ENCODE assay signal across 1 cellular context in the genomic region with DNA sequence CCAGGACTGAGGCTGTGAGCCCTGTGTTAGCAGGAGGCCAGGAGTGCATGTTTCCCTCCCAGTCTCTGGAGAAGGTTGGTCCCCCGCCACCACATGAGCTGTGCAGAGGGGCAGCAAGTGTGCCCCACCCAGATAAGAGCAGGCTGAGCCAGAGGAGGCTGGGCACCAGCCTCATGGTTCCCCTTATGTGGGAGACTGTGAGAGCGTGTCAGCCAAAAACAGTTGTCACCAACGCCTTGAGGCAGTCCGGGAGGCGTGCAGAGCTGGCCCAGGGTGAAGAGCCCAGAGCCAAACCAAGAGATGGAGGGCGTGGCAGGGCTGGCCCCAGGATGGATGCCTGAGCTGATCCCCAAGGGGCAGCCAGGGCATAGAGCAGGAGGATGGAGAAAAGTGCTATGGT.
TF ChIP-seq lines count a peak whose summit lies in the region.

No MANE protein-coding gene starts in this region.

TF ChIP-seq in HepG2, 621 proteins besides CTCF, POLR2A, EP300 and RAD21 (continued from another document):
- TF ChIP-seq, protein P1, sequence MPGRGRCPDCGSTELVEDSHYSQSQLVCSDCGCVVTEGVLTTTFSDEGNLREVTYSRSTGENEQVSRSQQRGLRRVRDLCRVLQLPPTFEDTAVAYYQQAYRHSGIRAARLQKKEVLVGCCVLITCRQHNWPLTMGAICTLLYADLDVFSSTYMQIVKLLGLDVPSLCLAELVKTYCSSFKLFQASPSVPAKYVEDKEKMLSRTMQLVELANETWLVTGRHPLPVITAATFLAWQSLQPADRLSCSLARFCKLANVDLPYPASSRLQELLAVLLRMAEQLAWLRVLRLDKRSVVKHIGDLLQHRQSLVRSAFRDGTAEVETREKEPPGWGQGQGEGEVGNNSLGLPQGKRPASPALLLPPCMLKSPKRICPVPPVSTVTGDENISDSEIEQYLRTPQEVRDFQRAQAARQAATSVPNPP (CRISPR knock-in tag; IDR thresholded peaks at IDR 0.05), result no peak
- TF ChIP-seq ZNF629 (CRISPR knock-in tag; conservative IDR thresholded peaks at IDR 0.05) (no peak), TCF12 (IDR thresholded peaks at IDR 0.05) (no peak), TCF12 (CRISPR knock-in tag; IDR thresholded peaks at IDR 0.05) (no peak), ZBTB38 (CRISPR knock-in tag; IDR thresholded peaks at IDR 0.05) (no peak)
- TF ChIP-seq, protein P2, sequence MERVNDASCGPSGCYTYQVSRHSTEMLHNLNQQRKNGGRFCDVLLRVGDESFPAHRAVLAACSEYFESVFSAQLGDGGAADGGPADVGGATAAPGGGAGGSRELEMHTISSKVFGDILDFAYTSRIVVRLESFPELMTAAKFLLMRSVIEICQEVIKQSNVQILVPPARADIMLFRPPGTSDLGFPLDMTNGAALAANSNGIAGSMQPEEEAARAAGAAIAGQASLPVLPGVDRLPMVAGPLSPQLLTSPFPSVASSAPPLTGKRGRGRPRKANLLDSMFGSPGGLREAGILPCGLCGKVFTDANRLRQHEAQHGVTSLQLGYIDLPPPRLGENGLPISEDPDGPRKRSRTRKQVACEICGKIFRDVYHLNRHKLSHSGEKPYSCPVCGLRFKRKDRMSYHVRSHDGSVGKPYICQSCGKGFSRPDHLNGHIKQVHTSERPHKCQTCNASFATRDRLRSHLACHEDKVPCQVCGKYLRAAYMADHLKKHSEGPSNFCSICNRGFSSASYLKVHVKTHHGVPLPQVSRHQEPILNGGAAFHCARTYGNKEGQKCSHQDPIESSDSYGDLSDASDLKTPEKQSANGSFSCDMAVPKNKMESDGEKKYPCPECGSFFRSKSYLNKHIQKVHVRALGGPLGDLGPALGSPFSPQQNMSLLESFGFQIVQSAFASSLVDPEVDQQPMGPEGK (CRISPR knock-in tag; IDR thresholded peaks at IDR 0.05), result no peak
- TF ChIP-seq, protein P3, sequence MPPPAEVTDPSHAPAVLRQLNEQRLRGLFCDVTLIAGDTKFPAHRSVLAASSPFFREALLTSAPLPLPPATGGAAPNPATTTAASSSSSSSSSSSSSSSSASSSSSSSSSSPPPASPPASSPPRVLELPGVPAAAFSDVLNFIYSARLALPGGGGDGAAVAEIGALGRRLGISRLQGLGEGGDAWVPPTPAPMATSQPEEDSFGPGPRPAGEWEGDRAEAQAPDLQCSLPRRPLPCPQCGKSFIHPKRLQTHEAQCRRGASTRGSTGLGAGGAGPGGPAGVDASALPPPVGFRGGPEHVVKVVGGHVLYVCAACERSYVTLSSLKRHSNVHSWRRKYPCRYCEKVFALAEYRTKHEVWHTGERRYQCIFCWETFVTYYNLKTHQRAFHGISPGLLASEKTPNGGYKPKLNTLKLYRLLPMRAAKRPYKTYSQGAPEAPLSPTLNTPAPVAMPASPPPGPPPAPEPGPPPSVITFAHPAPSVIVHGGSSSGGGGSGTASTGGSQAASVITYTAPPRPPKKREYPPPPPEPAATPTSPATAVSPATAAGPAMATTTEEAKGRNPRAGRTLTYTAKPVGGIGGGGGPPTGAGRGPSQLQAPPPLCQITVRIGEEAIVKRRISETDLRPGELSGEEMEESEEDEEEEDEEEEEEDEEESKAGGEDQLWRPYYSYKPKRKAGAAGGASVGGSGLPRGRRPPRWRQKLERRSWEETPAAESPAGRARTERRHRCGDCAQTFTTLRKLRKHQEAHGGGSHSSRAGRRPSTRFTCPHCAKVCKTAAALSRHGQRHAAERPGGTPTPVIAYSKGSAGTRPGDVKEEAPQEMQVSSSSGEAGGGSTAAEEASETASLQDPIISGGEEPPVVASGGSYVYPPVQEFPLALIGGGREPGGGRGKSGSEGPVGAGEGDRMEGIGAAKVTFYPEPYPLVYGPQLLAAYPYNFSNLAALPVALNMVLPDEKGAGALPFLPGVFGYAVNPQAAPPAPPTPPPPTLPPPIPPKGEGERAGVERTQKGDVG (CRISPR knock-in tag; IDR thresholded peaks at IDR 0.05; ENCODE audit: borderline replicate concordance), result no peak
- TF ChIP-seq, protein P4, sequence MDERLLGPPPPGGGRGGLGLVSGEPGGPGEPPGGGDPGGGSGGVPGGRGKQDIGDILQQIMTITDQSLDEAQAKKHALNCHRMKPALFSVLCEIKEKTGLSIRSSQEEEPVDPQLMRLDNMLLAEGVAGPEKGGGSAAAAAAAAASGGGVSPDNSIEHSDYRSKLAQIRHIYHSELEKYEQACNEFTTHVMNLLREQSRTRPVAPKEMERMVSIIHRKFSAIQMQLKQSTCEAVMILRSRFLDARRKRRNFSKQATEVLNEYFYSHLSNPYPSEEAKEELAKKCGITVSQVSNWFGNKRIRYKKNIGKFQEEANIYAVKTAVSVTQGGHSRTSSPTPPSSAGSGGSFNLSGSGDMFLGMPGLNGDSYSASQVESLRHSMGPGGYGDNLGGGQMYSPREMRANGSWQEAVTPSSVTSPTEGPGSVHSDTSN (CRISPR knock-in tag; IDR thresholded peaks at IDR 0.05), result no peak
